In genomic region chr1:43531453-43531905, GRCh38 we compare ENCODE assay signal across 1 cellular context.
A peak's percentile ranks its signal among the peaks of the same experiment; 100 is the strongest.
TF ChIP-seq lines count a peak whose summit lies in the region.

No MANE protein-coding gene starts in this region.

TF ChIP-seq in HepG2, 621 proteins besides CTCF, POLR2A, EP300 and RAD21 (continued from another document):
- TF ChIP-seq ZXDC (CRISPR knock-in tag; IDR thresholded peaks at IDR 0.05) (no peak), SP1 (IDR thresholded peaks at IDR 0.05) (no peak), SP1 (CRISPR knock-in tag; IDR thresholded peaks at IDR 0.05) (no peak; the same call in 1 of the 2 replicates), KMT2A (CRISPR knock-in tag; IDR thresholded peaks at IDR 0.05) (peak; percentile 41; the same call in 1 of the 2 replicates), ZBTB14 (CRISPR knock-in tag; IDR thresholded peaks at IDR 0.05) (peak; percentile 83), SAFB2 (CRISPR knock-in tag; IDR thresholded peaks at IDR 0.05; ENCODE audit: borderline replicate concordance, low read depth) (no peak), MXI1 (IDR thresholded peaks at IDR 0.05; ENCODE audit: borderline replicate concordance, low read depth, low read length) (0 out of 3 replicates have a peak, but pooled peaks have one; percentile 38), POLR2AphosphoS2 (IDR thresholded peaks at IDR 0.05; ENCODE audit: low read depth, low read length) (no peak), BHLHE40 (IDR thresholded peaks at IDR 0.05; ENCODE audit: low read length) (peak; percentile 87), IRF2 (CRISPR knock-in tag; IDR thresholded peaks at IDR 0.05) (no peak), DMAP1 (CRISPR knock-in tag; IDR thresholded peaks at IDR 0.05) (peak; percentile 68), THRA (CRISPR knock-in tag; IDR thresholded peaks at IDR 0.05; ENCODE audit: borderline replicate concordance) (peak; percentile 50; the same call in 1 of the 2 replicates), SIX4 (CRISPR knock-in tag; IDR thresholded peaks at IDR 0.05) (no peak), TERF1 (CRISPR knock-in tag; IDR thresholded peaks at IDR 0.05) (no peak), RAD51 (IDR thresholded peaks at IDR 0.05; ENCODE audit: borderline replicate concordance) (no peak), ZNF136 (CRISPR knock-in tag; IDR thresholded peaks at IDR 0.05; ENCODE audit: low read depth) (no peak), ZNF629 (CRISPR knock-in tag; conservative IDR thresholded peaks at IDR 0.05) (0 out of 2 replicates have a peak, but pooled peaks have one; percentile 8), SIN3B (IDR thresholded peaks at IDR 0.05; ENCODE audit: low read length) (no peak), NFIB (CRISPR knock-in tag; IDR thresholded peaks at IDR 0.05; ENCODE audit: borderline replicate concordance) (no peak), FUBP1 (CRISPR knock-in tag; IDR thresholded peaks at IDR 0.05; ENCODE audit: borderline replicate concordance) (no peak), ZBTB7A (CRISPR knock-in tag; IDR thresholded peaks at IDR 0.05) (peak; percentile 33; the same call in 1 of the 2 replicates), TBX2 (CRISPR knock-in tag; IDR thresholded peaks at IDR 0.05; ENCODE audit: borderline replicate concordance) (peak; percentile 49), SALL2 (CRISPR knock-in tag; IDR thresholded peaks at IDR 0.05) (peak; percentile 30; the same call in 1 of the 2 replicates), YEATS4 (CRISPR knock-in tag; IDR thresholded peaks at IDR 0.05; ENCODE audit: borderline replicate concordance) (0 out of 2 replicates have a peak, but pooled peaks have one; percentile 3), RBFOX2 (IDR thresholded peaks at IDR 0.05; ENCODE audit: low read depth, low read length) (peak; percentile 78), ZNF740 (CRISPR knock-in tag; IDR thresholded peaks at IDR 0.05) (peak; percentile 68; the same call in 1 of the 2 replicates), MAX (IDR thresholded peaks at IDR 0.05) (peak; percentile 47), ZSCAN20 (CRISPR knock-in tag; IDR thresholded peaks at IDR 0.05; ENCODE audit: borderline replicate concordance) (0 out of 2 replicates have a peak, but pooled peaks have one; percentile 33), MYC (CRISPR knock-in tag; IDR thresholded peaks at IDR 0.05; ENCODE audit: borderline replicate concordance) (peak; percentile 67; the same call in 1 of the 2 replicates), MYPOP (CRISPR knock-in tag; IDR thresholded peaks at IDR 0.05) (peak; percentile 80), ZNF777 (CRISPR knock-in tag; IDR thresholded peaks at IDR 0.05) (peak; percentile 50; the same call in 1 of the 2 replicates), HOXA3 (CRISPR knock-in tag; IDR thresholded peaks at IDR 0.05) (0 out of 2 replicates have a peak, but pooled peaks have one; percentile 33), MED1 (CRISPR knock-in tag; IDR thresholded peaks at IDR 0.05) (0 out of 2 replicates have a peak, but pooled peaks have one; percentile 8), HDAC2 (CRISPR knock-in tag; IDR thresholded peaks at IDR 0.05) (peak; percentile 27; the same call in 1 of the 2 replicates), TMF1 (CRISPR knock-in tag; IDR thresholded peaks at IDR 0.05; ENCODE audit: low read depth) (no peak), IKZF5 (CRISPR knock-in tag; IDR thresholded peaks at IDR 0.05) (no peak), ELK4 (CRISPR knock-in tag; IDR thresholded peaks at IDR 0.05; ENCODE audit: borderline replicate concordance) (no peak), GABPB1 (CRISPR knock-in tag; IDR thresholded peaks at IDR 0.05) (peak; percentile 29; the same call in 1 of the 2 replicates), AGO2 (optimal IDR thresholded peaks at IDR 0.05; ENCODE audit: low read depth, low read length) (peak; percentile 74), DMTF1 (CRISPR knock-in tag; IDR thresholded peaks at IDR 0.05) (no peak), PHF8 (CRISPR knock-in tag; IDR thresholded peaks at IDR 0.05) (0 out of 2 replicates have a peak, but pooled peaks have one; percentile 29), SALL1 (CRISPR knock-in tag; IDR thresholded peaks at IDR 0.05) (peak; percentile 20; the same call in 1 of the 2 replicates), ZNF512 (CRISPR knock-in tag; IDR thresholded peaks at IDR 0.05) (0 out of 2 replicates have a peak, but pooled peaks have one; percentile 13), MZF1 (CRISPR knock-in tag; IDR thresholded peaks at IDR 0.05; ENCODE audit: borderline replicate concordance) (no peak), LCORL (IDR thresholded peaks at IDR 0.05) (no peak), LCORL (CRISPR knock-in tag; IDR thresholded peaks at IDR 0.05) (0 out of 2 replicates have a peak, but pooled peaks have one; percentile 28)
